22 cellular contexts compared by ENCODE assay signal in the genomic region with DNA sequence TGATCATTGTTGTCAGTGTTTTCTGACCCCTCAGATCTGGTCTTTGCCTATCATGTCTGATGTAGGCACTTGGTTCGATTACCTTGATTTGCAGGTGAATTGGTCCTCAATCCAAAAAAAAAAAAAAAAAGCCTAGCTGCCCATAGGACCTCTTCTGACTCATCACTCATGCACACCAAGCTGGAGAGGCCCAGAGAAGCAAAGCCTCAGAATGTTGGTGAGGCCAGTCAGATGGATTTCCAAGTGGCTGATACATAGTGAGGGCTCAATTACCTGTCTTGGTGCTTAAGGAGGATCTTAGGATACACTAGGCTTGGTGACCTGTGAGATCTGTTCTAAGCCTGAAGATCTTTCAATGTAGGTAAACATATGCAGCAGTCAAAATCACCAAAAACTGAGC.
DNase-seq lines count a peak whose midpoint lies in the region; ATAC-seq, FAIRE-seq and TF ChIP-seq lines count a peak whose summit lies in the region.
"Had no signal": no experiment of that assay in that cellular context is flagged by ENCODE, and none has a peak within 500 bp of the region (broad histone marks: within the 10 kb centered on the region; RNA-seq: fewer than 3 reads in every experiment).

No MANE protein-coding gene starts in this region.

- H3K27ac Mint-ChIP-seq in activated naive CD8-positive, alpha-beta T cell treated with anti-CD3 and anti-CD28 coated beads, Interleukin-2, amount 50 U/mL, for 24 hours, result peak overlapping the region; percentile 3
- H3K27ac Mint-ChIP-seq in activated naive CD8-positive, alpha-beta T cell treated with anti-CD3 and anti-CD28 coated beads for 36 hours, result no peak overlapping the region
- H3K27ac Mint-ChIP-seq: WTC11 had no signal

- H3K4me3 ChIP-seq in kidney epithelial cell (ENCODE audit: low read depth, low read length), result no peak overlapping the region
- H3K4me3 ChIP-seq: MG63, right lobe of liver had no signal

- DNase-seq in activated naive CD8-positive, alpha-beta T cell treated with anti-CD3 and anti-CD28 coated beads, Interleukin-2, amount 50 U/mL, for 24 hours, result no peak
- DNase-seq in activated naive CD8-positive, alpha-beta T cell treated with anti-CD3 and anti-CD28 coated beads for 36 hours, result no peak
- DNase-seq in caudate nucleus (lab: John Stamatoyannopoulos, UW), result no peak
- DNase-seq in kidney epithelial cell (ENCODE audit: low read depth), result peak; percentile 12
- peak; percentile 15 for DNase-seq in urothelium cell line (ENCODE audit: low spot score)
- no peak for DNase-seq in inferior parietal cortex (ENCODE audit: extremely low spot score)
- no peak for DNase-seq in HK-2 (ENCODE audit: unreplicated experiment)
- DNase-seq in activated CD4-positive, alpha-beta T cell treated with anti-CD3 and anti-CD28 coated beads, Interleukin-2, amount 50 U/mL, for 48 hours, result no peak
- DNase-seq: activated effector memory CD4-positive, alpha-beta T cell treated with Interleukin-2 at 50 U/mL for 16 hours; DMS79; effector CD8-positive, alpha-beta T cell; MG63; NCI-H1694; NK-92 treated with Interleukin-12 subunit alpha and Interleukin-12 subunit beta, amount 100 ng/mL, for 24 hours; right lobe of liver; stimulated activated CD4-positive, alpha-beta T cell treated with anti-CD3 and anti-CD28 coated beads, Interleukin-4, amount 100 ng/mL, for 1 hour had no signal

- ATAC-seq in activated naive CD8-positive, alpha-beta T cell treated with anti-CD3 and anti-CD28 coated beads, Interleukin-2, amount 50 U/mL, for 24 hours, result no peak
- ATAC-seq: WTC11 had no signal

- H3K36me3 Mint-ChIP-seq in activated naive CD8-positive, alpha-beta T cell treated with anti-CD3 and anti-CD28 coated beads, Interleukin-2, amount 50 U/mL, for 24 hours (ENCODE audit: low read depth), result peaks cover 14% of the 10 kb centered on the region
- peaks cover 8% of the 10 kb centered on the region for H3K36me3 Mint-ChIP-seq in activated naive CD8-positive, alpha-beta T cell treated with anti-CD3 and anti-CD28 coated beads for 36 hours

- H3K4me3 Mint-ChIP-seq in activated naive CD8-positive, alpha-beta T cell treated with anti-CD3 and anti-CD28 coated beads, Interleukin-2, amount 50 U/mL, for 24 hours, result no peak overlapping the region
- H3K4me3 Mint-ChIP-seq in activated naive CD8-positive, alpha-beta T cell treated with anti-CD3 and anti-CD28 coated beads for 36 hours, result no peak overlapping the region
- H3K4me3 Mint-ChIP-seq: neural crest cell, WTC11 had no signal

- peak overlapping the region; percentile 73 for H3K27ac ChIP-seq in caudate nucleus (ENCODE audit: low read depth, low read length)
- H3K27ac ChIP-seq: 22Rv1, right lobe of liver, RWPE1 had no signal

- H3K4me1 Mint-ChIP-seq in activated naive CD8-positive, alpha-beta T cell treated with anti-CD3 and anti-CD28 coated beads, Interleukin-2, amount 50 U/mL, for 24 hours, result no peaks in the 10 kb centered on the region
- no peaks in the 10 kb centered on the region for H3K4me1 Mint-ChIP-seq in activated naive CD8-positive, alpha-beta T cell treated with anti-CD3 and anti-CD28 coated beads for 36 hours
- H3K4me1 Mint-ChIP-seq: neural crest cell had no signal

- no peaks in the 10 kb centered on the region for H3K27me3 ChIP-seq in kidney epithelial cell (ENCODE audit: control insufficient read depth, insufficient read depth, low read length)
- H3K27me3 ChIP-seq: MG63, right lobe of liver had no signal

- no peak for TF ChIP-seq CTCF in kidney epithelial cell (IDR thresholded peaks at IDR 0.05; ENCODE audit: insufficient read depth, low read length, poor library complexity, severe bottlenecking)

- no peak for FAIRE-seq in urothelium cell line (lab: Jason Lieb, UNC)
- FAIRE-seq: bronchial epithelial cell, GM18507 had no signal

- no peaks in the 10 kb centered on the region for H3K27me3 Mint-ChIP-seq in activated naive CD8-positive, alpha-beta T cell treated with anti-CD3 and anti-CD28 coated beads, Interleukin-2, amount 50 U/mL, for 24 hours
- no peaks in the 10 kb centered on the region for H3K27me3 Mint-ChIP-seq in activated naive CD8-positive, alpha-beta T cell treated with anti-CD3 and anti-CD28 coated beads for 36 hours

- H3K36me3 ChIP-seq in kidney epithelial cell (ENCODE audit: control insufficient read depth, insufficient read depth, low read length), result peaks cover 1% of the 10 kb centered on the region

- H3K9me3 Mint-ChIP-seq in activated naive CD8-positive, alpha-beta T cell treated with anti-CD3 and anti-CD28 coated beads, Interleukin-2, amount 50 U/mL, for 24 hours, result no peaks in the 10 kb centered on the region
- H3K9me3 Mint-ChIP-seq in activated naive CD8-positive, alpha-beta T cell treated with anti-CD3 and anti-CD28 coated beads for 36 hours, result no peaks in the 10 kb centered on the region

Comparison
In these comparisons a context has a peak if more than half of its experiments do, and no peak if none do; other contexts are left out.
1. DNase-seq: peak in kidney epithelial cell (single experiment) and urothelium cell line (single experiment); none in activated naive CD8-positive, alpha-beta T cell treated with anti-CD3 and anti-CD28 coated beads, Interleukin-2, amount 50 U/mL, for 24 hours (single experiment), activated naive CD8-positive, alpha-beta T cell treated with anti-CD3 and anti-CD28 coated beads for 36 hours (single experiment), caudate nucleus (0 of 61), inferior parietal cortex (single experiment), HK-2 (single experiment) and activated CD4-positive, alpha-beta T cell treated with anti-CD3 and anti-CD28 coated beads, Interleukin-2, amount 50 U/mL, for 48 hours (0 of 2).